In genomic region chr3:112497897-112498548, GRCh38 we compare ENCODE assay signal across 19 cellular contexts. TPM values are rescaled to one million over a fixed set of nuclear protein-coding genes. Genes with fewer than 3 reads are reported as not detected.
A peak's percentile ranks its signal among the peaks of the same experiment; 100 is the strongest.
DNase-seq lines count a peak whose midpoint lies in the region; ATAC-seq and TF ChIP-seq lines count a peak whose summit lies in the region.
"Had no signal": no experiment of that assay in that cellular context is flagged by ENCODE, and none has a peak within 500 bp of the region (broad histone marks: within the 10 kb centered on the region; RNA-seq: fewer than 3 reads in every experiment).

No MANE protein-coding gene starts in this region.

- no peaks in the 10 kb centered on the region for H3K36me3 ChIP-seq in naive thymus-derived CD4-positive, alpha-beta T cell (ENCODE audit: control insufficient read depth in 2 of 3, insufficient read depth in 3 of 3, low read length in 3 of 3)
- H3K36me3 ChIP-seq in GM23248 (ENCODE audit: low read depth): no peaks in the 10 kb centered on the region
- H3K36me3 ChIP-seq: breast epithelium had no signal

- H2AFZ ChIP-seq in GM23248: no peak overlapping the region

- in situ Hi-C loops in GM23248 (cut with MboI): no loop called here

- peaks cover 51% of the 10 kb centered on the region for H3K36me3 Mint-ChIP-seq in activated B cell treated with CpG ODN at 0.5 μM for 24 hours (ENCODE audit: low read depth)
- H3K36me3 Mint-ChIP-seq in naive thymus-derived CD4-positive, alpha-beta T cell: peaks cover 4 to 28% (median 15%) of the 10 kb centered on the region in 5 donors

- peaks cover 2% of the 10 kb centered on the region for H3K9me3 Mint-ChIP-seq in activated B cell treated with CpG ODN at 0.5 μM for 24 hours
- peaks cover 0 to 5% (median 1%) of the 10 kb centered on the region in 11 donors for H3K9me3 Mint-ChIP-seq in naive thymus-derived CD4-positive, alpha-beta T cell

- POLR2A ChIA-PET in activated B cell treated with CpG ODN at 0.5 μM for 24 hours (lab: Charles Lee): interaction anchor here (0.7 to 11.8 kb wide), 32 partner anchors 8 to 384 kb away, joined by 3 to 137 read pairs (median 8); partner anchors contain the start of genes ATG3, CD200, GCSAM and SLC35A5
- POLR2A ChIA-PET in naive thymus-derived CD4-positive, alpha-beta T cell (lab: Charles Lee): interaction anchor here (0.7 to 4.7 kb wide), 13 partner anchors 8 to 395 kb away, joined by 3 to 30 read pairs (median 3); no protein-coding TSS in a partner anchor

- no peaks in the 10 kb centered on the region for H3K79me2 ChIP-seq in GM23248 (ENCODE audit: insufficient read depth)

- peak overlapping the region; percentile 68 for H3K27ac ChIP-seq in naive thymus-derived CD4-positive, alpha-beta T cell (ENCODE audit: low read depth, low read length)
- H3K27ac ChIP-seq in substantia nigra (ENCODE audit: low read depth, low read length, poor library complexity, severe bottlenecking) (no peak overlapping the region), GM23248 (no peak overlapping the region)
- H3K27ac ChIP-seq: breast epithelium, VCaP had no signal

- peak overlapping the region; percentile 99 for H3K27ac Mint-ChIP-seq in activated B cell treated with CpG ODN at 0.5 μM for 24 hours
- peak overlapping the region; percentile 88 to 99 (median 93) for H3K27ac Mint-ChIP-seq in naive thymus-derived CD4-positive, alpha-beta T cell
- H3K27ac Mint-ChIP-seq: endodermal cell had no signal

- no peaks in the 10 kb centered on the region for H3K27me3 Mint-ChIP-seq in activated B cell treated with CpG ODN at 0.5 μM for 24 hours
- H3K27me3 Mint-ChIP-seq in naive thymus-derived CD4-positive, alpha-beta T cell: no peaks in the 10 kb centered on the region

- no peaks in the 10 kb centered on the region for H3K9me2 ChIP-seq in GM23248 (ENCODE audit: insufficient read depth)

- peak overlapping the region; percentile 80 for H3K4me3 ChIP-seq in naive thymus-derived CD4-positive, alpha-beta T cell (ENCODE audit: low read length)
- H3K4me3 ChIP-seq in GM23248: no peak overlapping the region
- H3K4me3 ChIP-seq: breast epithelium had no signal

- H3K9me3 ChIP-seq in naive thymus-derived CD4-positive, alpha-beta T cell (ENCODE audit: control insufficient read depth in 2 of 3, low read length in 3 of 3): no peaks in the 10 kb centered on the region
- H3K9me3 ChIP-seq in GM23248 (ENCODE audit: low read depth): no peaks in the 10 kb centered on the region
- H3K9me3 ChIP-seq: breast epithelium had no signal

- peak; percentile 24 for ATAC-seq in GM18867 (IDR thresholded peaks at IDR 0.05; ENCODE audit: unreplicated experiment)
- ATAC-seq in activated B cell treated with CpG ODN at 0.5 μM for 24 hours (ENCODE audit: low read depth): peak; percentile 23
- no peak for ATAC-seq in naive thymus-derived CD4-positive, alpha-beta T cell
- no peak for ATAC-seq in GM21723 (IDR thresholded peaks at IDR 0.05; ENCODE audit: unreplicated experiment)
- ATAC-seq: left ventricle myocardium superior had no signal

- no peak for TF ChIP-seq CTCF in activated B cell treated with CpG ODN at 0.5 μM for 24 hours (IDR thresholded peaks at IDR 0.05)

- CTCF ChIA-PET in activated B cell treated with CpG ODN at 0.5 μM for 24 hours (lab: Charles Lee): interaction anchor here (0.9 to 3.0 kb wide), 11 partner anchors 15 to 386 kb away, joined by 3 to 11 read pairs (median 3); partner anchors contain the start of gene SLC9C1
- CTCF ChIA-PET in naive thymus-derived CD4-positive, alpha-beta T cell (lab: Charles Lee): interaction anchor here (0.6 to 1.6 kb wide), 8 partner anchors 8 to 387 kb away, joined by 3 to 7 read pairs (median 4); partner anchors contain the start of gene SLC9C1

- H4K20me1 ChIP-seq in GM23248 (ENCODE audit: insufficient read depth): no peaks in the 10 kb centered on the region

- H3F3A ChIP-seq in GM23248 (ENCODE audit: insufficient read depth): no peaks in the 10 kb centered on the region

- H3K4me3 Mint-ChIP-seq in activated B cell treated with CpG ODN at 0.5 μM for 24 hours: peak overlapping the region; percentile 92
- peak overlapping the region; percentile 85 to 100 (median 97) for H3K4me3 Mint-ChIP-seq in naive thymus-derived CD4-positive, alpha-beta T cell
- H3K4me3 Mint-ChIP-seq: endodermal cell, neural crest cell had no signal

- WGBS in GM23248 (ENCODE audit: low coverage in 1 of 2, low lambda C conversion rate in 2 of 2, missing lambda C conversion rate in 2 of 2), 2 experiments: 60 to 62% methylated on average over 10 to 11 of the region's 11 CpGs

- H3K4me1 ChIP-seq in naive thymus-derived CD4-positive, alpha-beta T cell (ENCODE audit: control insufficient read depth in 2 of 2, insufficient read depth in 2 of 2, low read length in 2 of 2): peaks cover 14 to 27% of the 10 kb centered on the region in 2 donors
- no peaks in the 10 kb centered on the region for H3K4me1 ChIP-seq in GM23248 (ENCODE audit: insufficient read depth)
- H3K4me1 ChIP-seq: breast epithelium had no signal

- peaks cover 82% of the 10 kb centered on the region for H3K4me1 Mint-ChIP-seq in activated B cell treated with CpG ODN at 0.5 μM for 24 hours
- peaks cover 37 to 74% (median 64%) of the 10 kb centered on the region in 7 donors for H3K4me1 Mint-ChIP-seq in naive thymus-derived CD4-positive, alpha-beta T cell
- H3K4me1 Mint-ChIP-seq: endodermal cell had no signal

- intact Hi-C loops in activated B cell treated with CpG ODN at 0.5 μM for 24 hours (cut with micrococcal nuclease): loop anchor here (2.0 kb wide), 4 partner anchors 15 to 369 kb away; no protein-coding TSS in a partner anchor
- intact Hi-C loops in naive thymus-derived CD4-positive, alpha-beta T cell (cut with micrococcal nuclease): loop anchor here (1.0 to 10.0 kb wide), 10 partner anchors 8 to 953 kb away; partner anchors contain the start of genes SLC35A5 (in 2 of the 2), CD96 (in 1 of the 2), GTPBP8 (in 1 of the 2) and ZBED2 (in 1 of the 2)

- peak; percentile 36 for DNase-seq in activated CD4-positive, alpha-beta T cell treated with anti-CD3 and anti-CD28 coated beads for 48 hours
- no peak for DNase-seq in activated CD4-positive, alpha-beta T cell treated with anti-CD3 and anti-CD28 coated beads, Interleukin-2, amount 50 U/mL, for 1 hour
- DNase-seq in activated B cell treated with CpG ODN at 0.5 μM for 24 hours (no peak), substantia nigra (lab: John Stamatoyannopoulos, UW) (no peak), GM23248 (no peak)
- DNase-seq in naive thymus-derived CD4-positive, alpha-beta T cell: peak in 1 of 9 donors; percentile 27
- DNase-seq: endodermal cell; foreskin fibroblast; left ventricle myocardium superior; NCI-H2029; NCI-H774; retina; Right ventricle myocardium superior; stimulated activated CD4-positive, alpha-beta T cell treated with anti-CD3 and anti-CD28 coated beads, Interleukin-4, amount 100 ng/mL, for 24 hours had no signal

- H3K4me2 ChIP-seq in GM23248 (ENCODE audit: unreplicated experiment): no peak overlapping the region

- no peaks in the 10 kb centered on the region for H3K27me3 ChIP-seq in naive thymus-derived CD4-positive, alpha-beta T cell (ENCODE audit: control insufficient read depth in 2 of 2, insufficient read depth in 2 of 2, low read length in 2 of 2)
- H3K27me3 ChIP-seq in GM23248 (replicated peaks; ENCODE audit: insufficient read depth): peaks cover 8% of the 10 kb centered on the region
- H3K27me3 ChIP-seq: breast epithelium had no signal

- H3K9ac ChIP-seq in GM23248: no peak overlapping the region

RNA-seq across cellular contexts. Expression of gene BTLA, which starts 1.2 kb away (rescaled TPM):
- 49.8 and 53.2 TPM in 2 replicates for total RNA-seq in activated B cell treated with CpG ODN at 0.5 μM for 24 hours
- total RNA-seq in naive thymus-derived CD4-positive, alpha-beta T cell: 10 to 100 TPM; 15.6 to 29.5 (median 26.1) TPM
- 10 to 100 TPM; 13.3 to 18.5 TPM for polyA plus RNA-seq in naive thymus-derived CD4-positive, alpha-beta T cell
- not detected in 2 replicates for total RNA-seq in GM23248 (2014; rRNA removed; shearing (Covaris generic))
- 0.38 TPM in 1 of 2 replicates, not detected in the other for polyA plus RNA-seq in GM23248 (2016; fragmentation: Nextera tagmentation; extraction: Ambion mirVana)
- total RNA-seq: endodermal cell, left ventricle myocardium superior, neural crest cell, Right ventricle myocardium superior had no signal

Comparison
In these comparisons a context has a peak if more than half of its experiments do, and no peak if none do; other contexts are left out.
1. ATAC-seq: peak in GM18867 (single experiment) and activated B cell treated with CpG ODN at 0.5 μM for 24 hours (single experiment); none in naive thymus-derived CD4-positive, alpha-beta T cell (single experiment) and GM21723 (single experiment).
2. RNA of gene BTLA, which starts 1.2 kb away (total RNA-seq): 49.8 to 53.2 TPM in activated B cell treated with CpG ODN at 0.5 μM for 24 hours and 15.6 to 29.5 TPM in naive thymus-derived CD4-positive, alpha-beta T cell; not detected in GM23248; every median in the first group is over 10 times any median in the second.